9 cellular contexts compared by ENCODE assay signal in genomic region chr12:101743724-101744472, GRCh38. TPM values are rescaled to one million over a fixed set of nuclear protein-coding genes. Genes with fewer than 3 reads are reported as not detected.
DNase-seq lines count a peak whose midpoint lies in the region; ATAC-seq and TF ChIP-seq lines count a peak whose summit lies in the region.
"Had no signal": no experiment of that assay in that cellular context is flagged by ENCODE, and none has a peak within 500 bp of the region (broad histone marks: within the 10 kb centered on the region; RNA-seq: fewer than 3 reads in every experiment).

No MANE protein-coding gene starts in this region.

- H3K9me3 Mint-ChIP-seq in CD4-positive, alpha-beta T cell, result no peaks in the 10 kb centered on the region
- H3K9me3 Mint-ChIP-seq in activated naive CD8-positive, alpha-beta T cell treated with anti-CD3 and anti-CD28 coated beads, Interleukin-2, amount 50 U/mL, for 24 hours, result no peaks in the 10 kb centered on the region
- H3K9me3 Mint-ChIP-seq in activated T-helper 2 cell treated with anti-CD3 and anti-CD28 coated beads, Interferon-gamma antibody, Interleukin-2, Interleukin-4, amounts not matched to agents 10 μg/mL and 5 μg/mL and 100 μg/mL, durations not matched to agents 14 hours and 24 hours and 36 hours, result no peaks in the 10 kb centered on the region
- H3K9me3 Mint-ChIP-seq: brain had no signal

- POLR2A ChIA-PET in CD4-positive, alpha-beta T cell (lab: Charles Lee), result no interaction called here

- intact Hi-C loops in CD4-positive, alpha-beta T cell (cut with DNase I, micrococcal nuclease), result no loop called here
- intact Hi-C loops in activated T-helper 2 cell treated with anti-CD3 and anti-CD28 coated beads, Interferon-gamma antibody, Interleukin-2, Interleukin-4, amounts not matched to agents 10 μg/mL and 5 μg/mL and 100 μg/mL, durations not matched to agents 14 hours and 24 hours and 36 hours (cut with micrococcal nuclease), result no loop called here

- no peaks in the 10 kb centered on the region for H3K27me3 ChIP-seq in CD4-positive, alpha-beta T cell (ENCODE audit: control insufficient read depth, insufficient read depth, low read length)

- H3K27ac ChIP-seq in CD4-positive, alpha-beta T cell (ENCODE audit: low read depth, low read length), result no peak overlapping the region

- peak overlapping the region; percentile 45 for H3K27ac Mint-ChIP-seq in CD4-positive, alpha-beta T cell
- peak overlapping the region; percentile 5 for H3K27ac Mint-ChIP-seq in activated naive CD8-positive, alpha-beta T cell treated with anti-CD3 and anti-CD28 coated beads, Interleukin-2, amount 50 U/mL, for 24 hours
- H3K27ac Mint-ChIP-seq in activated T-helper 2 cell treated with anti-CD3 and anti-CD28 coated beads, Interferon-gamma antibody, Interleukin-2, Interleukin-4, amounts not matched to agents 10 μg/mL and 5 μg/mL and 100 μg/mL, durations not matched to agents 14 hours and 24 hours and 36 hours, result no peak overlapping the region

- H3K36me3 Mint-ChIP-seq in CD4-positive, alpha-beta T cell (ENCODE audit: low read depth), result peaks cover 61% of the 10 kb centered on the region
- peaks cover 32% of the 10 kb centered on the region for H3K36me3 Mint-ChIP-seq in activated naive CD8-positive, alpha-beta T cell treated with anti-CD3 and anti-CD28 coated beads, Interleukin-2, amount 50 U/mL, for 24 hours (ENCODE audit: low read depth)
- peaks cover 37% of the 10 kb centered on the region for H3K36me3 Mint-ChIP-seq in activated T-helper 2 cell treated with anti-CD3 and anti-CD28 coated beads, Interferon-gamma antibody, Interleukin-2, Interleukin-4, amounts not matched to agents 10 μg/mL and 5 μg/mL and 100 μg/mL, durations not matched to agents 14 hours and 24 hours and 36 hours (ENCODE audit: low read depth)

- ATAC-seq in CD4-positive, alpha-beta T cell (ENCODE audit: poor library complexity), result peak; percentile 17
- ATAC-seq in GM19043 (IDR thresholded peaks at IDR 0.05; ENCODE audit: low read depth, unreplicated experiment) (peak; percentile 95), HG03039 (IDR thresholded peaks at IDR 0.05; ENCODE audit: unreplicated experiment) (peak; percentile 95)
- peak; percentile 49 for ATAC-seq in activated naive CD8-positive, alpha-beta T cell treated with anti-CD3 and anti-CD28 coated beads, Interleukin-2, amount 50 U/mL, for 24 hours

- no peak for DNase-seq in CD4-positive, alpha-beta T cell
- no peak for DNase-seq in activated naive CD8-positive, alpha-beta T cell treated with anti-CD3 and anti-CD28 coated beads, Interleukin-2, amount 50 U/mL, for 24 hours
- DNase-seq in NCI-H1417 treated with DMSO at 0.1 percent for 48 hours (lab: John Stamatoyannopoulos, UW), result no peak
- no peak for DNase-seq in activated T-helper 2 cell treated with anti-CD3 and anti-CD28 coated beads, Interferon-gamma antibody, Interleukin-2, Interleukin-4, amounts not matched to agents 10 μg/mL and 5 μg/mL and 100 μg/mL, durations not matched to agents 14 hours and 24 hours and 36 hours (ENCODE audit: low spot score)
- no peak for DNase-seq in SIG-M5 treated with dmso at 0.1 percent for 504 hours (lab: John Stamatoyannopoulos, UW; ENCODE audit: unreplicated experiment)
- DNase-seq in SW480 (ENCODE audit: low spot score), result no peak

- H3K27me3 Mint-ChIP-seq in CD4-positive, alpha-beta T cell, result no peaks in the 10 kb centered on the region
- H3K27me3 Mint-ChIP-seq in activated naive CD8-positive, alpha-beta T cell treated with anti-CD3 and anti-CD28 coated beads, Interleukin-2, amount 50 U/mL, for 24 hours, result no peaks in the 10 kb centered on the region
- no peaks in the 10 kb centered on the region for H3K27me3 Mint-ChIP-seq in activated T-helper 2 cell treated with anti-CD3 and anti-CD28 coated beads, Interferon-gamma antibody, Interleukin-2, Interleukin-4, amounts not matched to agents 10 μg/mL and 5 μg/mL and 100 μg/mL, durations not matched to agents 14 hours and 24 hours and 36 hours (ENCODE audit: low read depth)
- H3K27me3 Mint-ChIP-seq: brain had no signal

- peaks cover 3% of the 10 kb centered on the region for H3K4me1 Mint-ChIP-seq in CD4-positive, alpha-beta T cell (ENCODE audit: low read depth)
- peaks cover 15% of the 10 kb centered on the region for H3K4me1 Mint-ChIP-seq in activated naive CD8-positive, alpha-beta T cell treated with anti-CD3 and anti-CD28 coated beads, Interleukin-2, amount 50 U/mL, for 24 hours
- peaks cover 6% of the 10 kb centered on the region for H3K4me1 Mint-ChIP-seq in activated T-helper 2 cell treated with anti-CD3 and anti-CD28 coated beads, Interferon-gamma antibody, Interleukin-2, Interleukin-4, amounts not matched to agents 10 μg/mL and 5 μg/mL and 100 μg/mL, durations not matched to agents 14 hours and 24 hours and 36 hours (ENCODE audit: low read depth)
- H3K4me1 Mint-ChIP-seq: brain had no signal

- no peak for TF ChIP-seq CTCF in CD4-positive, alpha-beta T cell (IDR thresholded peaks at IDR 0.05)

- no peaks in the 10 kb centered on the region for H3K9me3 ChIP-seq in CD4-positive, alpha-beta T cell (ENCODE audit: control insufficient read depth, low read length)

- CTCF ChIA-PET in CD4-positive, alpha-beta T cell (lab: Charles Lee), result no interaction called here

- H3K4me3 Mint-ChIP-seq in CD4-positive, alpha-beta T cell, result no peak overlapping the region
- no peak overlapping the region for H3K4me3 Mint-ChIP-seq in activated naive CD8-positive, alpha-beta T cell treated with anti-CD3 and anti-CD28 coated beads, Interleukin-2, amount 50 U/mL, for 24 hours
- no peak overlapping the region for H3K4me3 Mint-ChIP-seq in activated T-helper 2 cell treated with anti-CD3 and anti-CD28 coated beads, Interferon-gamma antibody, Interleukin-2, Interleukin-4, amounts not matched to agents 10 μg/mL and 5 μg/mL and 100 μg/mL, durations not matched to agents 14 hours and 24 hours and 36 hours (ENCODE audit: low read depth)

RNA-seq across cellular contexts. Expression of gene SYCP3, which starts 4.6 kb away (rescaled TPM):
- total RNA-seq in CD4-positive, alpha-beta T cell, result under 1 TPM; 0.22 to 0.34 TPM
- 0.50 and 0.92 TPM in 2 replicates for total RNA-seq in activated T-helper 2 cell treated with anti-CD3 and anti-CD28 coated beads, Interferon-gamma antibody, Interleukin-2, Interleukin-4, amounts not matched to agents 10 μg/mL and 5 μg/mL and 100 μg/mL, durations not matched to agents 14 hours and 24 hours and 36 hours

RNA-seq across cellular contexts. Expression of gene CHPT1, which starts 46.5 kb away (rescaled TPM):
- total RNA-seq in CD4-positive, alpha-beta T cell, result 10 to 100 TPM; 10.8 to 11.9 TPM
- 17.6 and 18.3 TPM in 2 replicates for total RNA-seq in activated T-helper 2 cell treated with anti-CD3 and anti-CD28 coated beads, Interferon-gamma antibody, Interleukin-2, Interleukin-4, amounts not matched to agents 10 μg/mL and 5 μg/mL and 100 μg/mL, durations not matched to agents 14 hours and 24 hours and 36 hours

Comparison
In these comparisons a context has a peak if more than half of its experiments do, and no peak if none do; other contexts are left out.
1. ATAC-seq: peak in every context shown above with its lines; median percentile 95 in GM19043; 95 in HG03039; 49 in activated naive CD8-positive, alpha-beta T cell treated with anti-CD3 and anti-CD28 coated beads, Interleukin-2, amount 50 U/mL, for 24 hours; 17 in CD4-positive, alpha-beta T cell.